ENCODE assay signal across 21 cellular contexts in genomic region chr14:67643671-67644070, GRCh38. TPM values are rescaled to one million over a fixed set of nuclear protein-coding genes. Genes with fewer than 3 reads are reported as not detected.
A peak's percentile ranks its signal among the peaks of the same experiment; 100 is the strongest.
DNase-seq lines count a peak whose midpoint lies in the region; ATAC-seq and TF ChIP-seq lines count a peak whose summit lies in the region.
"Had no signal": no experiment of that assay in that cellular context is flagged by ENCODE, and none has a peak within 500 bp of the region (broad histone marks: within the 10 kb centered on the region; RNA-seq: fewer than 3 reads in every experiment).

No MANE protein-coding gene starts in this region.

- ATAC-seq in naive thymus-derived CD4-positive, alpha-beta T cell, result no peak
- ATAC-seq in HG03045 (IDR thresholded peaks at IDR 0.05; ENCODE audit: unreplicated experiment), result no peak
- ATAC-seq: activated CD4-positive, CD25-positive, alpha-beta regulatory T cell treated with anti-CD3 and anti-CD28 coated beads, Interleukin-2, amount 50 U/mL, for 24 hours had no signal

- no peaks in the 10 kb centered on the region for H3K79me2 ChIP-seq in mammary epithelial cell (ENCODE audit: insufficient read depth, low read length)

- H3K27me3 ChIP-seq in mammary epithelial cell (ENCODE audit: insufficient read depth, low read length), result no peaks in the 10 kb centered on the region
- H3K27me3 ChIP-seq in breast epithelium, result no peaks in the 10 kb centered on the region
- no peaks in the 10 kb centered on the region for H3K27me3 ChIP-seq in naive thymus-derived CD4-positive, alpha-beta T cell (ENCODE audit: control insufficient read depth in 2 of 2, insufficient read depth in 2 of 2, low read length in 2 of 2)
- no peaks in the 10 kb centered on the region for H3K27me3 ChIP-seq in thyroid gland
- H3K27me3 ChIP-seq: ascending aorta had no signal

- in situ Hi-C loops in mammary epithelial cell (cut with MboI; ENCODE audit: low sequenced_read_pairs in 2 of 2), result no loop called here

- no peaks in the 10 kb centered on the region for H3K4me1 Mint-ChIP-seq in brain
- H3K4me1 Mint-ChIP-seq in naive thymus-derived CD4-positive, alpha-beta T cell, result peaks cover 0 to 8% (median 0%) of the 10 kb centered on the region in 7 donors

- no peak overlapping the region for H3K9ac ChIP-seq in mammary epithelial cell (ENCODE audit: insufficient read depth, low read length)
- H3K9ac ChIP-seq: SK-N-SH had no signal

- 38% methylated on average over 1 of the region's 1 CpG for WGBS in mammary epithelial cell (ENCODE audit: low coverage, missing lambda C conversion rate)
- WGBS in thyroid gland, 2 donors, result 29 to 35% methylated on average over 1 of the region's 1 CpG

- TF ChIP-seq POLR2A in breast epithelium (IDR thresholded peaks at IDR 0.05) (no peak), thyroid gland (IDR thresholded peaks at IDR 0.05) (no peak)

- H4K20me1 ChIP-seq in mammary epithelial cell (ENCODE audit: insufficient read depth, low read length), result no peaks in the 10 kb centered on the region

- dilution Hi-C loops in mammary epithelial cell (cut with HindIII; ENCODE audit: low sequenced_read_pairs), result no loop called here

- intact Hi-C loops in mammary epithelial cell (cut with micrococcal nuclease), result no loop called here
- intact Hi-C loops in breast epithelium (cut with DNase I; ENCODE audit: low total_unique reads), result no loop called here
- intact Hi-C loops in naive thymus-derived CD4-positive, alpha-beta T cell (cut with micrococcal nuclease), result no loop called here
- intact Hi-C loops in thyroid gland (cut with DNase I), result no loop called here

- H3K27me3 Mint-ChIP-seq in brain, result peaks cover 2% of the 10 kb centered on the region
- H3K27me3 Mint-ChIP-seq in naive thymus-derived CD4-positive, alpha-beta T cell, result no peaks in the 10 kb centered on the region

- H3K27ac Mint-ChIP-seq in brain, result peak overlapping the region in 4 of 5 experiments; percentile 34 to 55 (median 46)
- H3K27ac Mint-ChIP-seq in naive thymus-derived CD4-positive, alpha-beta T cell, result peak overlapping the region in 6 of 9 donors; percentile 29 to 70 (median 42)

- TF ChIP-seq CTCF in mammary epithelial cell (conservative IDR thresholded peaks at IDR 0.05 in 1 of 2, IDR thresholded peaks at IDR 0.05 in 1 of 2; ENCODE audit: extremely low read depth in 1 of 2, insufficient read depth in 1 of 2, low read depth in 1 of 2, low read length in 2 of 2), result no peak
- no peak for TF ChIP-seq CTCF in breast epithelium (IDR thresholded peaks at IDR 0.05)
- no peak for TF ChIP-seq CTCF in brain (conservative IDR thresholded peaks at IDR 0.05)
- TF ChIP-seq CTCF in thyroid gland (IDR thresholded peaks at IDR 0.05), result no peak

- no peaks in the 10 kb centered on the region for H3K4me1 ChIP-seq in mammary epithelial cell (ENCODE audit: insufficient read depth, low read length)
- H3K4me1 ChIP-seq in breast epithelium, result no peaks in the 10 kb centered on the region
- no peaks in the 10 kb centered on the region for H3K4me1 ChIP-seq in naive thymus-derived CD4-positive, alpha-beta T cell (ENCODE audit: control insufficient read depth in 2 of 2, insufficient read depth in 2 of 2, low read length in 2 of 2)
- H3K4me1 ChIP-seq in thyroid gland, result peaks cover 3 to 22% of the 10 kb centered on the region in 2 donors
- H3K4me1 ChIP-seq: ascending aorta had no signal

- CTCF ChIA-PET in mammary epithelial cell (lab: Charles Lee; ENCODE audit: low non-redundant PET), result no interaction called here
- CTCF ChIA-PET in naive thymus-derived CD4-positive, alpha-beta T cell (lab: Charles Lee), result no interaction called here

- no peak overlapping the region for H2AFZ ChIP-seq in mammary epithelial cell (ENCODE audit: low read depth, low read length)

- H3K9me3 ChIP-seq in mammary epithelial cell (replicated peaks; ENCODE audit: insufficient read depth, low read length) (no peaks in the 10 kb centered on the region), breast epithelium (no peaks in the 10 kb centered on the region), thyroid gland (no peaks in the 10 kb centered on the region)
- no peaks in the 10 kb centered on the region for H3K9me3 ChIP-seq in naive thymus-derived CD4-positive, alpha-beta T cell (ENCODE audit: control insufficient read depth in 2 of 3, low read length in 3 of 3)
- H3K9me3 ChIP-seq: ascending aorta, SK-N-SH, thoracic aorta had no signal

- peaks cover 4% of the 10 kb centered on the region for H3K36me3 ChIP-seq in mammary epithelial cell (ENCODE audit: insufficient read depth, low read length)
- H3K36me3 ChIP-seq in breast epithelium, result no peaks in the 10 kb centered on the region
- H3K36me3 ChIP-seq in naive thymus-derived CD4-positive, alpha-beta T cell (ENCODE audit: control insufficient read depth in 2 of 3, insufficient read depth in 3 of 3, low read length in 3 of 3), result peaks cover 0 to 9% (median 0%) of the 10 kb centered on the region in 3 experiments
- H3K36me3 ChIP-seq in thyroid gland, result peaks cover 13 to 29% of the 10 kb centered on the region in 2 donors

- H3K4me3 ChIP-seq in mammary epithelial cell (replicated peaks in 1 of 3; ENCODE audit: insufficient read depth in 1 of 3, low read depth in 2 of 3, low read length in 3 of 3) (no peak overlapping the region), breast epithelium (no peak overlapping the region), thyroid gland (replicated peaks in 1 of 3) (no peak overlapping the region)
- H3K4me3 ChIP-seq in naive thymus-derived CD4-positive, alpha-beta T cell (ENCODE audit: low read length), result no peak overlapping the region
- H3K4me3 ChIP-seq: ascending aorta, thoracic aorta had no signal

- POLR2A ChIA-PET in naive thymus-derived CD4-positive, alpha-beta T cell (lab: Charles Lee), result interaction anchor here (0.6 kb wide), 1 partner anchor 32 kb away, joined by 3 read pairs; no protein-coding TSS in a partner anchor

- DNase-seq in mammary epithelial cell (peak; percentile 12), breast epithelium (ENCODE audit: low spot score in 2 of 2) (no peak), thyroid gland (no peak), GDM1 (lab: John Stamatoyannopoulos, UW) (no peak), UCSD-AML1 (lab: John Stamatoyannopoulos, UW; ENCODE audit: unreplicated experiment) (no peak)
- no peak for DNase-seq in naive thymus-derived CD4-positive, alpha-beta T cell
- DNase-seq: activated gamma-delta T cell; effector memory CD4-positive, alpha-beta T cell; hypothalamus; kidney glomerular epithelial cell; NCI-H187 treated with DMSO at 0.1 percent for 48 hours; NCI-H510A; retina; RPMI8226; SK-N-SH had no signal

- no peaks in the 10 kb centered on the region for H3K9me3 Mint-ChIP-seq in brain
- no peaks in the 10 kb centered on the region for H3K9me3 Mint-ChIP-seq in naive thymus-derived CD4-positive, alpha-beta T cell

- BruUV-seq in mammary epithelial cell (replicated peaks; lab: Mats Ljungman, UMichigan), result no TSS peak

- peaks cover 51% of the 10 kb centered on the region for H3K36me3 Mint-ChIP-seq in brain
- H3K36me3 Mint-ChIP-seq in naive thymus-derived CD4-positive, alpha-beta T cell, result peaks cover 0 to 28% (median 5%) of the 10 kb centered on the region in 5 donors

- no peak overlapping the region for H3K4me3 Mint-ChIP-seq in brain
- H3K4me3 Mint-ChIP-seq in naive thymus-derived CD4-positive, alpha-beta T cell, result no peak overlapping the region

- H3K4me2 ChIP-seq in mammary epithelial cell (ENCODE audit: insufficient read depth, low read depth, low read length), result no peak overlapping the region
- H3K4me2 ChIP-seq: SK-N-SH had no signal

- H3K27ac ChIP-seq in mammary epithelial cell (ENCODE audit: insufficient read depth, low read depth, low read length), result no peak overlapping the region
- H3K27ac ChIP-seq in breast epithelium, result no peak overlapping the region
- H3K27ac ChIP-seq in naive thymus-derived CD4-positive, alpha-beta T cell (ENCODE audit: low read depth, low read length), result no peak overlapping the region
- H3K27ac ChIP-seq in thyroid gland, result peak overlapping the region; percentile 57 to 76 (median 69)
- H3K27ac ChIP-seq: thoracic aorta had no signal

RNA-seq across cellular contexts. Expression of gene ARG2, which starts 24.0 kb away (rescaled TPM):
- total RNA-seq in mammary epithelial cell, result 10 to 100 TPM in 1 of 2 donors, 1 to 10 TPM in 1; 5.0 to 19.1 TPM
- 10.8 TPM for polyA plus RNA-seq in mammary epithelial cell
- 28.3 TPM for polyA minus RNA-seq in mammary epithelial cell
- 1 to 10 TPM; 2.9 to 5.2 (median 4.4) TPM for total RNA-seq in breast epithelium
- 42.8 TPM for polyA plus RNA-seq in brain (ENCODE audit: insufficient read depth, low read depth, low replicate concordance)
- 1 to 10 TPM in 3 of 5 experiments, under 1 TPM in 2; 0.46 to 5.1 (median 3.2) TPM for total RNA-seq in naive thymus-derived CD4-positive, alpha-beta T cell
- under 1 TPM; 0.36 to 0.56 TPM for polyA plus RNA-seq in naive thymus-derived CD4-positive, alpha-beta T cell
- 100 to 1,000 TPM in 2 of 4 donors, 10 to 100 TPM in 2; 76.1 to 160 (median 95.0) TPM for total RNA-seq in thyroid gland

RNA-seq across cellular contexts. Expression of gene VTI1B, which starts 30.8 kb away (rescaled TPM):
- total RNA-seq in mammary epithelial cell (10 to 100 TPM; 37.3 to 72.8 TPM), breast epithelium (100 to 1,000 TPM in 1 of 3 donors, 10 to 100 TPM in 2; 62.8 to 169 (median 80.6) TPM), thyroid gland (100 to 1,000 TPM in 2 of 4 donors, 10 to 100 TPM in 2; 82.0 to 178 (median 99.8) TPM)
- polyA plus RNA-seq in mammary epithelial cell (42.5 TPM), brain (ENCODE audit: insufficient read depth, low read depth, low replicate concordance) (102 TPM)
- polyA minus RNA-seq in mammary epithelial cell, result 14.6 TPM
- total RNA-seq in naive thymus-derived CD4-positive, alpha-beta T cell, result 10 to 100 TPM; 49.2 to 82.4 (median 65.9) TPM
- polyA plus RNA-seq in naive thymus-derived CD4-positive, alpha-beta T cell, result 10 to 100 TPM; 53.7 to 99.7 TPM

RNA-seq across cellular contexts. Expression of gene PIGH, which starts 43.6 kb away (rescaled TPM):
- 10 to 100 TPM; 16.7 to 18.2 TPM for total RNA-seq in mammary epithelial cell
- 19.5 TPM for polyA plus RNA-seq in mammary epithelial cell
- polyA minus RNA-seq in mammary epithelial cell, result 5.5 TPM
- 10 to 100 TPM; 32.8 to 37.6 (median 33.8) TPM for total RNA-seq in breast epithelium
- 26.0 TPM for polyA plus RNA-seq in brain (ENCODE audit: insufficient read depth, low read depth, low replicate concordance)
- 10 to 100 TPM; 14.3 to 42.1 (median 34.5) TPM for total RNA-seq in naive thymus-derived CD4-positive, alpha-beta T cell
- 10 to 100 TPM; 31.2 to 31.7 TPM for polyA plus RNA-seq in naive thymus-derived CD4-positive, alpha-beta T cell
- total RNA-seq in thyroid gland, result 100 to 1,000 TPM in 1 of 4 donors, 10 to 100 TPM in 3; 43.0 to 103 (median 63.1) TPM

RNA-seq across cellular contexts. Expression of gene RDH11, which starts 51.9 kb away (rescaled TPM):
- total RNA-seq in mammary epithelial cell (100 to 1,000 TPM in 1 of 2 donors, 10 to 100 TPM in 1; 99.1 to 145 TPM), breast epithelium (10 to 100 TPM; 25.3 to 57.5 (median 42.3) TPM), thyroid gland (100 to 1,000 TPM in 3 of 4 donors, 10 to 100 TPM in 1; 72.2 to 158 (median 112) TPM)
- polyA plus RNA-seq in mammary epithelial cell (151 TPM), brain (ENCODE audit: insufficient read depth, low read depth, low replicate concordance) (67.7 TPM)
- 75.2 TPM for polyA minus RNA-seq in mammary epithelial cell
- total RNA-seq in naive thymus-derived CD4-positive, alpha-beta T cell, result 10 to 100 TPM; 22.3 to 44.5 (median 42.6) TPM
- polyA plus RNA-seq in naive thymus-derived CD4-positive, alpha-beta T cell, result 10 to 100 TPM; 85.4 to 96.8 TPM

RNA-seq across cellular contexts. Expression of gene RDH12, which starts 58.0 kb away (rescaled TPM):
- total RNA-seq in mammary epithelial cell, result not detected
- 0.02 TPM for polyA plus RNA-seq in mammary epithelial cell
- polyA minus RNA-seq in mammary epithelial cell, result not detected
- total RNA-seq in breast epithelium, result not detected
- polyA plus RNA-seq in brain (ENCODE audit: insufficient read depth, low read depth, low replicate concordance), result 0.63 TPM
- total RNA-seq in naive thymus-derived CD4-positive, alpha-beta T cell, result not detected
- polyA plus RNA-seq in naive thymus-derived CD4-positive, alpha-beta T cell, result under 1 TPM; 0.10 to 0.31 TPM
- total RNA-seq in thyroid gland, result 1 to 10 TPM in 1 of 4 donors, under 1 TPM in 2, not detected in 1; 0.22 to 2.9 (median 0.92) TPM
- total RNA-seq: ascending aorta, chondrocyte, thoracic aorta had no signal
- polyA plus RNA-seq: SK-N-SH had no signal

Comparison
In these comparisons a context has a peak if more than half of its experiments do, and no peak if none do; other contexts are left out.
1. H3K27ac ChIP-seq: peak in thyroid gland (3 of 3); none in mammary epithelial cell (single experiment), breast epithelium (0 of 2) and naive thymus-derived CD4-positive, alpha-beta T cell (single experiment).